Comparison of ENCODE assay signal across 1 cellular context in genomic region chr7:99833289-99833877, GRCh38.
A peak's percentile ranks its signal among the peaks of the same experiment; 100 is the strongest.
TF ChIP-seq lines count a peak whose summit lies in the region.

No MANE protein-coding gene starts in this region.

TF ChIP-seq in K562, 482 proteins besides CTCF, POLR2A, EP300 and RAD21 (continued from another document and continues in another):
- TF ChIP-seq, protein P1, sequence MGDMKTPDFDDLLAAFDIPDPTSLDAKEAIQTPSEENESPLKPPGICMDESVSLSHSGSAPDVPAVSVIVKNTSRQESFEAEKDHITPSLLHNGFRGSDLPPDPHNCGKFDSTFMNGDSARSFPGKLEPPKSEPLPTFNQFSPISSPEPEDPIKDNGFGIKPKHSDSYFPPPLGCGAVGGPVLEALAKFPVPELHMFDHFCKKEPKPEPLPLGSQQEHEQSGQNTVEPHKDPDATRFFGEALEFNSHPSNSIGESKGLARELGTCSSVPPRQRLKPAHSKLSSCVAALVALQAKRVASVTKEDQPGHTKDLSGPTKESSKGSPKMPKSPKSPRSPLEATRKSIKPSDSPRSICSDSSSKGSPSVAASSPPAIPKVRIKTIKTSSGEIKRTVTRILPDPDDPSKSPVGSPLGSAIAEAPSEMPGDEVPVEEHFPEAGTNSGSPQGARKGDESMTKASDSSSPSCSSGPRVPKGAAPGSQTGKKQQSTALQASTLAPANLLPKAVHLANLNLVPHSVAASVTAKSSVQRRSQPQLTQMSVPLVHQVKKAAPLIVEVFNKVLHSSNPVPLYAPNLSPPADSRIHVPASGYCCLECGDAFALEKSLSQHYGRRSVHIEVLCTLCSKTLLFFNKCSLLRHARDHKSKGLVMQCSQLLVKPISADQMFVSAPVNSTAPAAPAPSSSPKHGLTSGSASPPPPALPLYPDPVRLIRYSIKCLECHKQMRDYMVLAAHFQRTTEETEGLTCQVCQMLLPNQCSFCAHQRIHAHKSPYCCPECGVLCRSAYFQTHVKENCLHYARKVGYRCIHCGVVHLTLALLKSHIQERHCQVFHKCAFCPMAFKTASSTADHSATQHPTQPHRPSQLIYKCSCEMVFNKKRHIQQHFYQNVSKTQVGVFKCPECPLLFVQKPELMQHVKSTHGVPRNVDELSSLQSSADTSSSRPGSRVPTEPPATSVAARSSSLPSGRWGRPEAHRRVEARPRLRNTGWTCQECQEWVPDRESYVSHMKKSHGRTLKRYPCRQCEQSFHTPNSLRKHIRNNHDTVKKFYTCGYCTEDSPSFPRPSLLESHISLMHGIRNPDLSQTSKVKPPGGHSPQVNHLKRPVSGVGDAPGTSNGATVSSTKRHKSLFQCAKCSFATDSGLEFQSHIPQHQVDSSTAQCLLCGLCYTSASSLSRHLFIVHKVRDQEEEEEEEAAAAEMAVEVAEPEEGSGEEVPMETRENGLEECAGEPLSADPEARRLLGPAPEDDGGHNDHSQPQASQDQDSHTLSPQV (IDR thresholded peaks at IDR 0.05): peak; percentile 82
- TF ChIP-seq SP2 (IDR thresholded peaks at IDR 0.05; ENCODE audit: extremely low read depth, low read depth, low read length, poor library complexity, severe bottlenecking): no peak
- TF ChIP-seq ZSCAN29 (IDR thresholded peaks at IDR 0.05): peak; percentile 80; the same call in 1 of the 2 replicates
- TF ChIP-seq CBX5 (IDR thresholded peaks at IDR 0.05; ENCODE audit: borderline replicate concordance, low read depth): no peak
- no peak for TF ChIP-seq TGIF2 (CRISPR knock-in tag; IDR thresholded peaks at IDR 0.05)
- peak; percentile 98 for TF ChIP-seq NCOR1 (IDR thresholded peaks at IDR 0.05)
- no peak; the same call in 1 of the 2 replicates for TF ChIP-seq ELF1 (tag; IDR thresholded peaks at IDR 0.05)
- TF ChIP-seq TAF15 (IDR thresholded peaks at IDR 0.05; ENCODE audit: low read depth, low read length): no peak
- TF ChIP-seq NCOA4 (IDR thresholded peaks at IDR 0.05; ENCODE audit: partially characterized antibody): no peak
- TF ChIP-seq CBX3 (IDR thresholded peaks at IDR 0.05; ENCODE audit: borderline replicate concordance in 1 of 2, low read length in 2 of 2): peak in 1 of 2 experiments; percentile 81; a peak in 1 of 3 replicates
- peak; percentile 93 for TF ChIP-seq SOX6 (IDR thresholded peaks at IDR 0.05)
- TF ChIP-seq ZNF263 (CRISPR knock-in tag; IDR thresholded peaks at IDR 0.05; ENCODE audit: borderline replicate concordance): no peak
- no peak for TF ChIP-seq PTRF (tag; IDR thresholded peaks at IDR 0.05)
- no peak for TF ChIP-seq HDGF (IDR thresholded peaks at IDR 0.05)
- TF ChIP-seq NUFIP1 (IDR thresholded peaks at IDR 0.05; ENCODE audit: partially characterized antibody): no peak
- TF ChIP-seq, protein P2, sequence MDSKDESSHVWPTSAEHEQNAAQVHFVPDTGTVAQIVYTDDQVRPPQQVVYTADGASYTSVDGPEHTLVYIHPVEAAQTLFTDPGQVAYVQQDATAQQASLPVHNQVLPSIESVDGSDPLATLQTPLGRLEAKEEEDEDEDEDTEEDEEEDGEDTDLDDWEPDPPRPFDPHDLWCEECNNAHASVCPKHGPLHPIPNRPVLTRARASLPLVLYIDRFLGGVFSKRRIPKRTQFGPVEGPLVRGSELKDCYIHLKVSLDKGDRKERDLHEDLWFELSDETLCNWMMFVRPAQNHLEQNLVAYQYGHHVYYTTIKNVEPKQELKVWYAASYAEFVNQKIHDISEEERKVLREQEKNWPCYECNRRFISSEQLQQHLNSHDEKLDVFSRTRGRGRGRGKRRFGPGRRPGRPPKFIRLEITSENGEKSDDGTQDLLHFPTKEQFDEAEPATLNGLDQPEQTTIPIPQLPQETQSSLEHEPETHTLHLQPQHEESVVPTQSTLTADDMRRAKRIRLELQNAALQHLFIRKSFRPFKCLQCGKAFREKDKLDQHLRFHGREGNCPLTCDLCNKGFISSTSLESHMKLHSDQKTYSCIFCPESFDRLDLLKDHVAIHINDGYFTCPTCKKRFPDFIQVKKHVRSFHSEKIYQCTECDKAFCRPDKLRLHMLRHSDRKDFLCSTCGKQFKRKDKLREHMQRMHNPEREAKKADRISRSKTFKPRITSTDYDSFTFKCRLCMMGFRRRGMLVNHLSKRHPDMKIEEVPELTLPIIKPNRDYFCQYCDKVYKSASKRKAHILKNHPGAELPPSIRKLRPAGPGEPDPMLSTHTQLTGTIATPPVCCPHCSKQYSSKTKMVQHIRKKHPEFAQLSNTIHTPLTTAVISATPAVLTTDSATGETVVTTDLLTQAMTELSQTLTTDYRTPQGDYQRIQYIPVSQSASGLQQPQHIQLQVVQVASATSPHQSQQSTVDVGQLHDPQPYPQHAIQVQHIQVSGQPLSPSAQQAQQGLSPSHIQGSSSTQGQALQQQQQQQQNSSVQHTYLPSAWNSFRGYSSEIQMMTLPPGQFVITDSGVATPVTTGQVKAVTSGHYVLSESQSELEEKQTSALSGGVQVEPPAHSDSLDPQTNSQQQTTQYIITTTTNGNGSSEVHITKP (IDR thresholded peaks at IDR 0.05; ENCODE audit: partially characterized antibody): peak; percentile 72
- no peak for TF ChIP-seq ZNF717 (CRISPR knock-in tag; IDR thresholded peaks at IDR 0.05)
- TF ChIP-seq, protein P3, sequence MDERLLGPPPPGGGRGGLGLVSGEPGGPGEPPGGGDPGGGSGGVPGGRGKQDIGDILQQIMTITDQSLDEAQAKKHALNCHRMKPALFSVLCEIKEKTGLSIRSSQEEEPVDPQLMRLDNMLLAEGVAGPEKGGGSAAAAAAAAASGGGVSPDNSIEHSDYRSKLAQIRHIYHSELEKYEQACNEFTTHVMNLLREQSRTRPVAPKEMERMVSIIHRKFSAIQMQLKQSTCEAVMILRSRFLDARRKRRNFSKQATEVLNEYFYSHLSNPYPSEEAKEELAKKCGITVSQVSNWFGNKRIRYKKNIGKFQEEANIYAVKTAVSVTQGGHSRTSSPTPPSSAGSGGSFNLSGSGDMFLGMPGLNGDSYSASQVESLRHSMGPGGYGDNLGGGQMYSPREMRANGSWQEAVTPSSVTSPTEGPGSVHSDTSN (CRISPR knock-in tag; IDR thresholded peaks at IDR 0.05; ENCODE audit: low read depth): no peak
- TF ChIP-seq, protein P3 (tag; conservative IDR thresholded peaks at IDR 0.05; ENCODE audit: low read depth): peak; percentile 34; the same call in 1 of the 2 replicates
- peak in 1 of 2 experiments; percentile 81; a peak in 2 of 4 replicates for TF ChIP-seq HDAC1 (IDR thresholded peaks at IDR 0.05)
- peak; percentile 51; the same call in 1 of the 2 replicates for TF ChIP-seq GTF2E2 (tag; IDR thresholded peaks at IDR 0.05)
- TF ChIP-seq ZNF561 (CRISPR knock-in tag; conservative IDR thresholded peaks at IDR 0.05): no peak
- no peak for TF ChIP-seq TSHZ1 (CRISPR knock-in tag; IDR thresholded peaks at IDR 0.05)
- TF ChIP-seq SMAD1 (IDR thresholded peaks at IDR 0.05; ENCODE audit: low read depth, low read length, partially characterized antibody): peak; percentile 47
- peak; percentile 76 for TF ChIP-seq ZNF584 (CRISPR knock-in tag; IDR thresholded peaks at IDR 0.05; ENCODE audit: low read depth)
- TF ChIP-seq GATAD2B (IDR thresholded peaks at IDR 0.05; ENCODE audit: borderline replicate concordance): peak; percentile 44; the same call in 1 of the 2 replicates
- no peak for TF ChIP-seq ZNF551 (CRISPR knock-in tag; IDR thresholded peaks at IDR 0.05)
- TF ChIP-seq, protein P4, sequence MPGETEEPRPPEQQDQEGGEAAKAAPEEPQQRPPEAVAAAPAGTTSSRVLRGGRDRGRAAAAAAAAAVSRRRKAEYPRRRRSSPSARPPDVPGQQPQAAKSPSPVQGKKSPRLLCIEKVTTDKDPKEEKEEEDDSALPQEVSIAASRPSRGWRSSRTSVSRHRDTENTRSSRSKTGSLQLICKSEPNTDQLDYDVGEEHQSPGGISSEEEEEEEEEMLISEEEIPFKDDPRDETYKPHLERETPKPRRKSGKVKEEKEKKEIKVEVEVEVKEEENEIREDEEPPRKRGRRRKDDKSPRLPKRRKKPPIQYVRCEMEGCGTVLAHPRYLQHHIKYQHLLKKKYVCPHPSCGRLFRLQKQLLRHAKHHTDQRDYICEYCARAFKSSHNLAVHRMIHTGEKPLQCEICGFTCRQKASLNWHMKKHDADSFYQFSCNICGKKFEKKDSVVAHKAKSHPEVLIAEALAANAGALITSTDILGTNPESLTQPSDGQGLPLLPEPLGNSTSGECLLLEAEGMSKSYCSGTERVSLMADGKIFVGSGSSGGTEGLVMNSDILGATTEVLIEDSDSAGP (CRISPR knock-in tag; IDR thresholded peaks at IDR 0.05): no peak
- TF ChIP-seq NFIC (IDR thresholded peaks at IDR 0.05): peak; percentile 90
- TF ChIP-seq ZNF282 (CRISPR knock-in tag; IDR thresholded peaks at IDR 0.05): no peak
- no peak for TF ChIP-seq SIN3A (IDR thresholded peaks at IDR 0.05; ENCODE audit: borderline replicate concordance in 2 of 2, control insufficient read depth in 1 of 2, low read depth in 2 of 2, low read length in 2 of 2)
- no peak for TF ChIP-seq BMI1 (IDR thresholded peaks at IDR 0.05; ENCODE audit: low read length)
- peak; percentile 99 for TF ChIP-seq STAT5A (IDR thresholded peaks at IDR 0.05; ENCODE audit: borderline replicate concordance, low read length)
- no peak; the same call in 1 of the 2 replicates for TF ChIP-seq ZKSCAN8 (CRISPR knock-in tag; IDR thresholded peaks at IDR 0.05)
- no peak for TF ChIP-seq ZBTB1 (CRISPR knock-in tag; IDR thresholded peaks at IDR 0.05; ENCODE audit: borderline replicate concordance, low read depth)
- TF ChIP-seq HLTF (IDR thresholded peaks at IDR 0.05): peak; percentile 85
- TF ChIP-seq ZNF766 (CRISPR knock-in tag; conservative IDR thresholded peaks at IDR 0.05): peak; percentile 73; the same call in 1 of the 2 replicates
- TF ChIP-seq SIRT6 (IDR thresholded peaks at IDR 0.05; ENCODE audit: low read depth, low read length): no peak
- TF ChIP-seq CHCHD3 (CRISPR knock-in tag; IDR thresholded peaks at IDR 0.05): no peak
- TF ChIP-seq ZNF212 (CRISPR knock-in tag; IDR thresholded peaks at IDR 0.05): no peak
- peak; percentile 98 for TF ChIP-seq CBFA2T2 (conservative IDR thresholded peaks at IDR 0.05)
- TF ChIP-seq ZZZ3 (IDR thresholded peaks at IDR 0.05): no peak
- TF ChIP-seq TSC22D4 (tag; IDR thresholded peaks at IDR 0.05): no peak
- peak in 1 of 2 experiments; percentile 61; a peak in 2 of 4 replicates for TF ChIP-seq ZNF639 (CRISPR knock-in tag; conservative IDR thresholded peaks at IDR 0.05 in 1 of 2, IDR thresholded peaks at IDR 0.05 in 1 of 2)
- TF ChIP-seq RBM14 (IDR thresholded peaks at IDR 0.05; ENCODE audit: borderline replicate concordance, insufficient read depth, low read depth, low read length): no peak
- no peak for TF ChIP-seq KLF10 (CRISPR knock-in tag; IDR thresholded peaks at IDR 0.05)
- TF ChIP-seq ETS1 (conservative IDR thresholded peaks at IDR 0.05; ENCODE audit: control insufficient read depth, low read depth, low read length): no peak
